In the genomic region with DNA sequence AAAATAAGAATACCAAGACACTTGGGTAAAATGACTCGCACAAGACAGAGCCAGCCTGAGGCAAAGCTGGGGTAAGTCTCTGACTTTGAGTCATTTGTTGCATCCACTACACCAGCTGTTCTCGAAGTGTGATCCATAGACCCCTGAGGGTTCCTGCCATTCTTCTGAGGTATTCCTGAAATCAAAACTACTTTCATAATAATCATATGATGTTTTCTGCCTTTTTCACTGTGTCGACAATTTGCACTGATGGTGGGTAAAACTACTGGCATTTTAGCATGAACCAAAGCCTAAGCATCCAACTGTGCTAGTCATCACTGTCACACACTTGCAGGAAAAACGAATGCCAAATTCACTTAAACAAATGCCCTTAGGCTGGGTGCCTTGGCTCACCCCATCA, we compare ENCODE assay signal across 14 cellular contexts.
A peak's percentile ranks its signal among the peaks of the same experiment; 100 is the strongest.
DNase-seq lines count a peak whose midpoint lies in the region; ATAC-seq and TF ChIP-seq lines count a peak whose summit lies in the region.
"Had no signal": no experiment of that assay in that cellular context is flagged by ENCODE, and none has a peak within 500 bp of the region (broad histone marks: within the 10 kb centered on the region; RNA-seq: fewer than 3 reads in every experiment).

No MANE protein-coding gene starts in this region.

- no peaks in the 10 kb centered on the region for H3F3A ChIP-seq in GM23338 (replicated peaks; ENCODE audit: low read depth)

- peaks cover 13% of the 10 kb centered on the region for H3K4me1 Mint-ChIP-seq in GM23338

- H3K27me3 Mint-ChIP-seq in GM23338 (ENCODE audit: insufficient read depth, low read depth, poor library complexity), result peaks cover 3% of the 10 kb centered on the region

- no peak for TF ChIP-seq CTCF in AG10803 (conservative IDR thresholded peaks at IDR 0.05; ENCODE audit: low read length)
- no peak for TF ChIP-seq CTCF in GM23338 (conservative IDR thresholded peaks at IDR 0.05; ENCODE audit: low read depth in 2 of 2)

- peak; percentile 25 for ATAC-seq in GM23338
- ATAC-seq in GM21529 (IDR thresholded peaks at IDR 0.05; ENCODE audit: unreplicated experiment), result no peak

- no peaks in the 10 kb centered on the region for H3K79me2 ChIP-seq in GM23338 (replicated peaks; ENCODE audit: insufficient read depth)

- no peak overlapping the region for H3K27ac ChIP-seq in GM23338 (ENCODE audit: low read depth)
- peak overlapping the region; percentile 97 for H3K27ac ChIP-seq in angular gyrus (ENCODE audit: low read depth, low read length)
- no peak overlapping the region for H3K27ac ChIP-seq in effector memory CD4-positive, alpha-beta T cell (ENCODE audit: insufficient read depth, low read length, poor library complexity, severe bottlenecking)
- H3K27ac ChIP-seq: adrenal gland, suprapubic skin had no signal

- peaks cover 10% of the 10 kb centered on the region; the same call in 2 of the 3 replicates for H3K9me3 Mint-ChIP-seq in GM23338

- no peaks in the 10 kb centered on the region for H3K9me3 ChIP-seq in effector memory CD4-positive, alpha-beta T cell (ENCODE audit: control insufficient read depth, low read length)
- H3K9me3 ChIP-seq: adrenal gland, suprapubic skin had no signal

- H3K36me3 ChIP-seq in GM23338 (ENCODE audit: insufficient read depth), result no peaks in the 10 kb centered on the region
- H3K36me3 ChIP-seq in effector memory CD4-positive, alpha-beta T cell (ENCODE audit: control insufficient read depth, insufficient read depth, low read length), result no peaks in the 10 kb centered on the region
- H3K36me3 ChIP-seq: adrenal gland, suprapubic skin had no signal

- H3K4me3 ChIP-seq in AG10803 (ENCODE audit: low read length), result no peak overlapping the region
- H3K4me3 ChIP-seq in GM23338, result no peak overlapping the region
- no peak overlapping the region for H3K4me3 ChIP-seq in effector memory CD4-positive, alpha-beta T cell (ENCODE audit: insufficient read depth, low read depth, low read length, poor library complexity, severe bottlenecking)
- H3K4me3 ChIP-seq: adrenal gland, suprapubic skin had no signal

- no peaks in the 10 kb centered on the region for H4K20me1 ChIP-seq in GM23338 (replicated peaks; ENCODE audit: insufficient read depth)

- no peaks in the 10 kb centered on the region for H3K9me2 ChIP-seq in GM23338 (ENCODE audit: insufficient read depth)

- H3K27me3 ChIP-seq in GM23338 (ENCODE audit: insufficient read depth), result no peaks in the 10 kb centered on the region
- H3K27me3 ChIP-seq in effector memory CD4-positive, alpha-beta T cell (replicated peaks; ENCODE audit: control insufficient read depth, insufficient read depth, low read length, poor library complexity, severe bottlenecking), result no peaks in the 10 kb centered on the region
- H3K27me3 ChIP-seq: adrenal gland, suprapubic skin had no signal

- peaks cover 9% of the 10 kb centered on the region for H3K4me1 ChIP-seq in GM23338 (ENCODE audit: insufficient read depth)
- H3K4me1 ChIP-seq in effector memory CD4-positive, alpha-beta T cell (ENCODE audit: control insufficient read depth, insufficient read depth, low read length, poor library complexity, severe bottlenecking), result peaks cover 3% of the 10 kb centered on the region
- H3K4me1 ChIP-seq: adrenal gland had no signal

- no peak overlapping the region for H3K27ac Mint-ChIP-seq in GM23338

- H2AFZ ChIP-seq in GM23338, result no peak overlapping the region

- H3K4me2 ChIP-seq in GM23338, result no peak overlapping the region

- peak; percentile 33 for DNase-seq in AG10803 (ENCODE audit: low read depth)
- DNase-seq in GM23338 (ENCODE audit: low spot score), result no peak
- DNase-seq in kidney tubule cell (ENCODE audit: low spot score), result peak; percentile 26
- DNase-seq in effector memory CD4-positive, alpha-beta T cell, result no peak
- no peak for DNase-seq in T-helper 2 cell
- no peak for DNase-seq in HT-29 (ENCODE audit: low spot score)
- DNase-seq: activated CD8-positive, alpha-beta memory T cell treated with anti-CD3 and anti-CD28 coated beads, Interleukin-2, amount 50 U/mL, for 48 hours; adrenal gland; AML-193; cortex of kidney; occipital lobe had no signal

- no peak overlapping the region for H3K4me3 Mint-ChIP-seq in GM23338

- peaks cover 5% of the 10 kb centered on the region; the same call in 2 of the 3 replicates for H3K36me3 Mint-ChIP-seq in GM23338 (ENCODE audit: low read depth)

TF ChIP-seq in GM23338, 12 proteins besides CTCF, POLR2A, EP300 and RAD21:
- TF ChIP-seq ZNF114 (CRISPR knock-in tag; IDR thresholded peaks at IDR 0.05) (no peak), ZNF331 (CRISPR knock-in tag; IDR thresholded peaks at IDR 0.05; ENCODE audit: low read depth) (no peak)
- TF ChIP-seq, protein P1, sequence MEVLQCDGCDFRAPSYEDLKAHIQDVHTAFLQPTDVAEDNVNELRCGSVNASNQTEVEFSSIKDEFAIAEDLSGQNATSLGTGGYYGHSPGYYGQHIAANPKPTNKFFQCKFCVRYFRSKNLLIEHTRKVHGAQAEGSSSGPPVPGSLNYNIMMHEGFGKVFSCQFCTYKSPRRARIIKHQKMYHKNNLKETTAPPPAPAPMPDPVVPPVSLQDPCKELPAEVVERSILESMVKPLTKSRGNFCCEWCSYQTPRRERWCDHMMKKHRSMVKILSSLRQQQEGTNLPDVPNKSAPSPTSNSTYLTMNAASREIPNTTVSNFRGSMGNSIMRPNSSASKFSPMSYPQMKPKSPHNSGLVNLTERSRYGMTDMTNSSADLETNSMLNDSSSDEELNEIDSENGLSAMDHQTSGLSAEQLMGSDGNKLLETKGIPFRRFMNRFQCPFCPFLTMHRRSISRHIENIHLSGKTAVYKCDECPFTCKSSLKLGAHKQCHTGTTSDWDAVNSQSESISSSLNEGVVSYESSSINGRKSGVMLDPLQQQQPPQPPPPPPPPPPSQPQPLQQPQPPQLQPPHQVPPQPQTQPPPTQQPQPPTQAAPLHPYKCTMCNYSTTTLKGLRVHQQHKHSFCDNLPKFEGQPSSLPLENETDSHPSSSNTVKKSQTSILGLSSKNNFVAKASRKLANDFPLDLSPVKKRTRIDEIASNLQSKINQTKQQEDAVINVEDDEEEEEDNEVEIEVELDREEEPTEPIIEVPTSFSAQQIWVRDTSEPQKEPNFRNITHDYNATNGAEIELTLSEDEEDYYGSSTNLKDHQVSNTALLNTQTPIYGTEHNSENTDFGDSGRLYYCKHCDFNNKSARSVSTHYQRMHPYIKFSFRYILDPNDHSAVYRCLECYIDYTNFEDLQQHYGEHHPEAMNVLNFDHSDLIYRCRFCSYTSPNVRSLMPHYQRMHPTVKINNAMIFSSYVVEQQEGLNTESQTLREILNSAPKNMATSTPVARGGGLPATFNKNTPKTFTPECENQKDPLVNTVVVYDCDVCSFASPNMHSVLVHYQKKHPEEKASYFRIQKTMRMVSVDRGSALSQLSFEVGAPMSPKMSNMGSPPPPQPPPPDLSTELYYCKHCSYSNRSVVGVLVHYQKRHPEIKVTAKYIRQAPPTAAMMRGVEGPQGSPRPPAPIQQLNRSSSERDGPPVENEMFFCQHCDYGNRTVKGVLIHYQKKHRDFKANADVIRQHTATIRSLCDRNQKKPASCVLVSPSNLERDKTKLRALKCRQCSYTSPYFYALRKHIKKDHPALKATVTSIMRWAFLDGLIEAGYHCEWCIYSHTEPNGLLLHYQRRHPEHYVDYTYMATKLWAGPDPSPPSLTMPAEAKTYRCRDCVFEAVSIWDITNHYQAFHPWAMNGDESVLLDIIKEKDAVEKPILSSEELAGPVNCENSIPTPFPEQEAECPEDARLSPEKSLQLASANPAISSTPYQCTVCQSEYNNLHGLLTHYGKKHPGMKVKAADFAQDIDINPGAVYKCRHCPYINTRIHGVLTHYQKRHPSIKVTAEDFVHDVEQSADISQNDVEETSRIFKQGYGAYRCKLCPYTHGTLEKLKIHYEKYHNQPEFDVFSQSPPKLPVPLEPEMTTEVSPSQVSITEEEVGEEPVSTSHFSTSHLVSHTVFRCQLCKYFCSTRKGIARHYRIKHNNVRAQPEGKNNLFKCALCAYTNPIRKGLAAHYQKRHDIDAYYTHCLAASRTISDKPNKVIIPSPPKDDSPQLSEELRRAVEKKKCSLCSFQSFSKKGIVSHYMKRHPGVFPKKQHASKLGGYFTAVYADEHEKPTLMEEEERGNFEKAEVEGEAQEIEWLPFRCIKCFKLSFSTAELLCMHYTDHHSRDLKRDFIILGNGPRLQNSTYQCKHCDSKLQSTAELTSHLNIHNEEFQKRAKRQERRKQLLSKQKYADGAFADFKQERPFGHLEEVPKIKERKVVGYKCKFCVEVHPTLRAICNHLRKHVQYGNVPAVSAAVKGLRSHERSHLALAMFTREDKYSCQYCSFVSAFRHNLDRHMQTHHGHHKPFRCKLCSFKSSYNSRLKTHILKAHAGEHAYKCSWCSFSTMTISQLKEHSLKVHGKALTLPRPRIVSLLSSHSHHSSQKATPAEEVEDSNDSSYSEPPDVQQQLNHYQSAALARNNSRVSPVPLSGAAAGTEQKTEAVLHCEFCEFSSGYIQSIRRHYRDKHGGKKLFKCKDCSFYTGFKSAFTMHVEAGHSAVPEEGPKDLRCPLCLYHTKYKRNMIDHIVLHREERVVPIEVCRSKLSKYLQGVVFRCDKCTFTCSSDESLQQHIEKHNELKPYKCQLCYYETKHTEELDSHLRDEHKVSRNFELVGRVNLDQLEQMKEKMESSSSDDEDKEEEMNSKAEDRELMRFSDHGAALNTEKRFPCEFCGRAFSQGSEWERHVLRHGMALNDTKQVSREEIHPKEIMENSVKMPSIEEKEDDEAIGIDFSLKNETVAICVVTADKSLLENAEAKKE (CRISPR knock-in tag; IDR thresholded peaks at IDR 0.05), result no peak

Comparison
In these comparisons a context has a peak if more than half of its experiments do, and no peak if none do; other contexts are left out.
1. DNase-seq: peak in AG10803 (single experiment) and kidney tubule cell (single experiment); none in GM23338 (single experiment), effector memory CD4-positive, alpha-beta T cell (0 of 3), T-helper 2 cell (0 of 5) and HT-29 (single experiment).